In the genomic region with DNA sequence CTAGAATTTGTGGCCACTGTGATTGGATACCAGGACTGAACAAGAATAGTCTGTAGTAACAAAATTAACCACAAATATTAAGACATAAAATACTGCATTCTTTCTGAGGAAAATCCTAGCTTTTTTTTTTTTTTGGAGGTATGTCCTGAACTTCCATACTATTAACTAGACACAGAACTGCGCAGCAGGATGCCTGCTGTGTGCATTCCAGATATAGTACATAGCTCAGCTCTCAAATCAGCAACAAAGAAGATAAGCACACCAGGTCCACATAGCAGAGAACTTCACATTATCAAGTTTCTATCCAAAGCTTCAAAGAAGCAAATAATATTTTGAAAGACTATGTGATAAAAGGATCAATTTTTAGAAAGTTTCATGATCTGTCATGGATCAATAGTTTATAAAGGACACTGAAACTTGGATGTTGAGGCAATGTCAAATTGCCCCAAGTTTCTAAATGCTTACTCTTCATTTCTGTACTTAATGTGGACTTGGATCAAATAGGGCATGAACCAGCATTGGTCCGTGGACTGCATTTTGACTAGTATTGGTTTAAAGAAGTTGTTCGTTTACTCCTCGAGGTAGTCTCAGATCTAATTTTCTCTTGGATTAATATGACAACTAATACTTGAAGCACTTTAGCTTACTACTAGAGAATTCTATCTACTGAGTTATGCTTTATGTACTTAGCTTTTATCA, we compare ENCODE assay signal across 1 cellular context.
A peak's percentile ranks its signal among the peaks of the same experiment; 100 is the strongest.
TF ChIP-seq lines count a peak whose summit lies in the region.

No MANE protein-coding gene starts in this region.

TF ChIP-seq in GM12878, 131 proteins besides CTCF, POLR2A, EP300 and RAD21:
- TF ChIP-seq NFXL1 (IDR thresholded peaks at IDR 0.05; ENCODE audit: borderline replicate concordance), result no peak
- peak; percentile 53; the same call in 1 of the 2 replicates for TF ChIP-seq POLR2AphosphoS5 (IDR thresholded peaks at IDR 0.05; ENCODE audit: low read length)
- TF ChIP-seq, protein P1, sequence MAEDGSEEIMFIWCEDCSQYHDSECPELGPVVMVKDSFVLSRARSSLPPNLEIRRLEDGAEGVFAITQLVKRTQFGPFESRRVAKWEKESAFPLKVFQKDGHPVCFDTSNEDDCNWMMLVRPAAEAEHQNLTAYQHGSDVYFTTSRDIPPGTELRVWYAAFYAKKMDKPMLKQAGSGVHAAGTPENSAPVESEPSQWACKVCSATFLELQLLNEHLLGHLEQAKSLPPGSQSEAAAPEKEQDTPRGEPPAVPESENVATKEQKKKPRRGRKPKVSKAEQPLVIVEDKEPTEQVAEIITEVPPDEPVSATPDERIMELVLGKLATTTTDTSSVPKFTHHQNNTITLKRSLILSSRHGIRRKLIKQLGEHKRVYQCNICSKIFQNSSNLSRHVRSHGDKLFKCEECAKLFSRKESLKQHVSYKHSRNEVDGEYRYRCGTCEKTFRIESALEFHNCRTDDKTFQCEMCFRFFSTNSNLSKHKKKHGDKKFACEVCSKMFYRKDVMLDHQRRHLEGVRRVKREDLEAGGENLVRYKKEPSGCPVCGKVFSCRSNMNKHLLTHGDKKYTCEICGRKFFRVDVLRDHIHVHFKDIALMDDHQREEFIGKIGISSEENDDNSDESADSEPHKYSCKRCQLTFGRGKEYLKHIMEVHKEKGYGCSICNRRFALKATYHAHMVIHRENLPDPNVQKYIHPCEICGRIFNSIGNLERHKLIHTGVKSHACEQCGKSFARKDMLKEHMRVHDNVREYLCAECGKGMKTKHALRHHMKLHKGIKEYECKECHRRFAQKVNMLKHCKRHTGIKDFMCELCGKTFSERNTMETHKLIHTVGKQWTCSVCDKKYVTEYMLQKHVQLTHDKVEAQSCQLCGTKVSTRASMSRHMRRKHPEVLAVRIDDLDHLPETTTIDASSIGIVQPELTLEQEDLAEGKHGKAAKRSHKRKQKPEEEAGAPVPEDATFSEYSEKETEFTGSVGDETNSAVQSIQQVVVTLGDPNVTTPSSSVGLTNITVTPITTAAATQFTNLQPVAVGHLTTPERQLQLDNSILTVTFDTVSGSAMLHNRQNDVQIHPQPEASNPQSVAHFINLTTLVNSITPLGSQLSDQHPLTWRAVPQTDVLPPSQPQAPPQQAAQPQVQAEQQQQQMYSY (CRISPR knock-in tag; IDR thresholded peaks at IDR 0.05), result no peak
TF ChIP-seq in GM12878: peak in this region for 1.
